Comparison of ENCODE assay signal across 8 cellular contexts in the genomic region with DNA sequence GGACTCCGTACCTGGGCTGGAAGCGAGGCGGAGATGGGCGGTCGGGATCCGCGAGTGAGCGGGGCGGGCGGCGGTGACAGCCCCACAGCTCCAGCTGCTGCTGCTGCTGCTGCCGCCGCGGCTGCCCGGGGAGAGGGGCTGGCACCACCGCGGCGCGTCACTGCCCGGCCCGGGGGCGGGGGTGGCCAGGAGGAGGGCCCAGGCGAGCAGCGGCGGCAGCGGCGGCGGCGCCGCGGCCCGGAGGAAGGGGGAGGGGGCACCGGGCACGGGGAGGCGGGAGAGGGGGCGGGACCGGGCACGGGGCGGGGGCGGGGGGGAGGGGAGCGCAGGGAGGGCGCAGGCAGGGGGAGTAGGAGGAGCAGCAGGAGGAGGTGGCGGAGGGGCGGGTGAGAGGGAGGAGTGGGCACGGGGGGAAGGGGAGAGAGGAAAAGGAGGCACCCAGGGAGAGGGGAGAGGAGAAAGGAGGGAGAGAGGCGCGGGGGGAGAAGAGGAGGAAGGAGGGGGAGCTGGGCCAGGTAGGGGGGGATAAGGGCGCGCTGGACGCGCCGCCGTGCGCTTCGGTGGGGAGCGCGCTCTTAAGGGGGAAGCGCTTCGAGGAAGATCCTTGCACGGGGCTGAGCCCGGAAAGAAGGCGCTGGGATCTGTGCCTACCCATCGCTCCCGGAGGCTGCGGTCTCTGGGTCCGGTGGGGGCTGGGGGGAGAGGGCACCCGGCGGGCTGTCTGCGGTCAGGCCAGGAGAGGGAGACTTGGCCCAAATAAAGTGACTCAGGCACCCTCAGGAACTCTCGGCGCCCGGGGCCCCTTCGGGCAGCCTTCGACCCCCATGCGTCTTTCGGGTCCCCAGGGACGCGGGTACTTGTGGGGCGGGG.
DNase-seq lines count a peak whose midpoint lies in the region; ATAC-seq lines count a peak whose summit lies in the region.

No MANE protein-coding gene starts in this region.

- H3K4me3 ChIP-seq in rectal smooth muscle tissue (ENCODE audit: low read length), result peak overlapping the region; percentile 83

- H3K27me3 ChIP-seq in rectal smooth muscle tissue (ENCODE audit: control insufficient read depth, insufficient read depth, low read length), result no peaks in the 10 kb centered on the region

- H3K9me3 ChIP-seq in T-helper 17 cell (ENCODE audit: control insufficient read depth, low read length, poor library complexity, severe bottlenecking), result no peaks in the 10 kb centered on the region

- H3K27ac Mint-ChIP-seq in T-helper 17 cell, result peak overlapping the region; percentile 57

- H3K4me3 Mint-ChIP-seq in T-helper 17 cell, result peak overlapping the region; percentile 92

- no peak overlapping the region for H3K9ac ChIP-seq in rectal smooth muscle tissue (ENCODE audit: low read length)

- peaks cover 37% of the 10 kb centered on the region for H3K4me1 Mint-ChIP-seq in T-helper 17 cell

- no peaks in the 10 kb centered on the region for H3K36me3 Mint-ChIP-seq in T-helper 17 cell (ENCODE audit: low read depth)

- peak overlapping the region; percentile 71 for H3K27ac ChIP-seq in rectal smooth muscle tissue (ENCODE audit: low read depth, low read length)

- no peaks in the 10 kb centered on the region for H3K36me3 ChIP-seq in rectal smooth muscle tissue (ENCODE audit: control insufficient read depth, insufficient read depth, low read length)

- ATAC-seq in T-helper 17 cell, result peak; percentile 54
- ATAC-seq in HG03045 (IDR thresholded peaks at IDR 0.05; ENCODE audit: unreplicated experiment), result no peak
- no peak for ATAC-seq in GM18519 (IDR thresholded peaks at IDR 0.05; ENCODE audit: low FRiP score, unreplicated experiment)

- DNase-seq in ELF-1 (ENCODE audit: low read depth, low spot score), result peak; percentile 66
- peak; percentile 58 for DNase-seq in NCI-H1417 treated with DMSO at 0.1 percent for 48 hours (lab: John Stamatoyannopoulos, UW)
- DNase-seq in T-helper 17 cell, result peak; percentile 59 to 73 (median 72)
- peak in 53 of 58 donors; percentile 31 to 92 (median 74) for DNase-seq in anterior cingulate cortex (lab: John Stamatoyannopoulos, UW)
- peak; percentile 78 for DNase-seq in hepatic stellate cell (ENCODE audit: low spot score)

- H3K27me3 Mint-ChIP-seq in T-helper 17 cell, result no peaks in the 10 kb centered on the region

- H3K4me1 ChIP-seq in rectal smooth muscle tissue (ENCODE audit: control insufficient read depth, insufficient read depth, low read length), result peaks cover 14% of the 10 kb centered on the region
